18 cellular contexts compared by ENCODE assay signal in genomic region chr21:44466996-44467858, GRCh38.
"Had no signal": no experiment of that assay in that cellular context is flagged by ENCODE, and none has a peak within 500 bp of the region (broad histone marks: within the 10 kb centered on the region; RNA-seq: fewer than 3 reads in every experiment).

No MANE protein-coding gene starts in this region.

- FAIRE-seq: colon, islet of Langerhans had no signal

- H3K4me3 ChIP-seq: esophagus muscularis mucosa, gastrocnemius medialis, heart right ventricle, lower lobe of right lung, sigmoid colon, skin epidermis, thoracic aorta, transverse colon had no signal

- H3K9me3 ChIP-seq: esophagus muscularis mucosa, gastrocnemius medialis, heart right ventricle, lower lobe of right lung, sigmoid colon, thoracic aorta, transverse colon had no signal

- H3K27me3 ChIP-seq: esophagus muscularis mucosa, heart right ventricle, sigmoid colon, transverse colon had no signal

- DNase-seq: effector memory CD8-positive, alpha-beta T cell; gastrocnemius medialis; heart right ventricle; kidney glomerular epithelial cell; lower lobe of right lung; midbrain; sigmoid colon; stimulated activated CD4-positive, alpha-beta T cell treated with anti-CD3 and anti-CD28 coated beads, Interleukin-2, amount 100 ng/mL, for 24 hours; stimulated activated CD4-positive, alpha-beta T cell treated with anti-CD3 and anti-CD28 coated beads, Interleukin-4, amount 100 ng/mL, for 4 hours; stimulated activated naive B cell treated with anti-CD40 and anti-IgM and Interleukin-4, amounts not matched to agents 10 μg/mL and 1 μg/mL and 100 μg/mL, for 72 hours; stimulated activated naive CD8-positive, alpha-beta T cell treated with anti-CD3 and anti-CD28 coated beads, Interleukin-15, amount 100 ng/mL, for 72 hours; transverse colon had no signal

- H3K36me3 ChIP-seq: esophagus muscularis mucosa, gastrocnemius medialis, heart right ventricle, lower lobe of right lung, sigmoid colon, thoracic aorta, transverse colon had no signal

- H3K27ac ChIP-seq: epithelial cell of prostate, esophagus muscularis mucosa, gastrocnemius medialis, heart right ventricle, lower lobe of right lung, sigmoid colon, skin epidermis, thoracic aorta, transverse colon had no signal

- H3K4me1 ChIP-seq: gastrocnemius medialis, lower lobe of right lung, transverse colon had no signal

- ATAC-seq: effector memory CD8-positive, alpha-beta T cell; gastrocnemius medialis; lower lobe of right lung; stimulated activated naive B cell treated with anti-CD40 and anti-IgM and Interleukin-4, amounts not matched to agents 10 μg/mL and 1 μg/mL and 100 μg/mL, for 72 hours; stimulated activated naive CD8-positive, alpha-beta T cell treated with anti-CD3 and anti-CD28 coated beads, Interleukin-15, amount 100 ng/mL, for 72 hours had no signal
